5 cellular contexts compared by ENCODE assay signal in the genomic region with DNA sequence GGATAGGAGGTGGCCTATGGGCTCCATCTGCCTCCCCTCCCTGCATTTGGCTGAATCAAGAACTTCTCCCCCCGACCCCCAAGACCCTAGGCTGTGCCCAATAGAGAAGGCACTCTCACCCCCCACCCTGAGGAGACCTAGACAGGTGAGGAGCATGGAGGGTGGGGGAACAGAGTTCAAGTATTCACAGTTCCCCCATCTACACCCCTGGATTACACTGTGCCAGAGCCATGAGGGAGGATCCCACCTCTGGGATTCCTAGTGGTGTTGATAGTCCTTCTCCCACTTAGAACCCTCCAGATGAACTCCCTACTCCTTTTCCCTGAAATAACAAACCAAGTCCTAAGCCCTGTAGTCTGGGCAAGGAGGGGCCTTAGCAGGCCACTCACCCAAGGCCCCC. TPM values are rescaled to one million over a fixed set of nuclear protein-coding genes. Genes with fewer than 3 reads are reported as not detected.
"Had no signal": no experiment of that assay in that cellular context is flagged by ENCODE, and none has a peak within 500 bp of the region (broad histone marks: within the 10 kb centered on the region; RNA-seq: fewer than 3 reads in every experiment).

No MANE protein-coding gene starts in this region.

RNA-seq across cellular contexts. Expression of a gene that starts 15.2 kb away (rescaled TPM):
- total RNA-seq: GM23248, GM23338, H1, H4, HFFc6 had no signal
- polyA plus RNA-seq: GM23248 had no signal
